ENCODE assay signal across 18 cellular contexts in genomic region chr19:47486900-47487299, GRCh38. TPM values are rescaled to one million over a fixed set of nuclear protein-coding genes. Genes with fewer than 3 reads are reported as not detected.
DNase-seq lines count a peak whose midpoint lies in the region; ATAC-seq and TF ChIP-seq lines count a peak whose summit lies in the region.
"Had no signal": no experiment of that assay in that cellular context is flagged by ENCODE, and none has a peak within 500 bp of the region (broad histone marks: within the 10 kb centered on the region; RNA-seq: fewer than 3 reads in every experiment).

No MANE protein-coding gene starts in this region.

- H3K9me3 Mint-ChIP-seq in natural killer cell = no peaks in the 10 kb centered on the region
- H3K9me3 Mint-ChIP-seq: memory B cell had no signal

- H3K36me3 ChIP-seq in WERI-Rb-1 = peaks cover 60% of the 10 kb centered on the region

- H3K4me1 Mint-ChIP-seq in natural killer cell = peaks cover 23 to 41% of the 10 kb centered on the region in 2 donors

- H3K27ac ChIP-seq in HL-60 (replicated peaks) (peak overlapping the region; percentile 60), WERI-Rb-1 (peak overlapping the region; percentile 86)
- H3K27ac ChIP-seq: testis had no signal

- intact Hi-C loops in natural killer cell (cut with micrococcal nuclease) = no loop called here

- H3K27me3 Mint-ChIP-seq in natural killer cell (ENCODE audit: low read depth in 2 of 2) = no peaks in the 10 kb centered on the region
- H3K27me3 Mint-ChIP-seq: memory B cell had no signal

- no peaks in the 10 kb centered on the region for H3K9me3 ChIP-seq in WERI-Rb-1 (ENCODE audit: severe bottlenecking)
- H3K9me3 ChIP-seq: Caco-2, testis had no signal

- H3K27ac Mint-ChIP-seq in natural killer cell = peak overlapping the region; percentile 48 to 70

- H3K4me3 ChIP-seq in HL-60 (replicated peaks; ENCODE audit: insufficient read depth, low read length) (no peak overlapping the region), WERI-Rb-1 (ENCODE audit: low read depth, low read length) (no peak overlapping the region)
- H3K4me3 ChIP-seq: dorsolateral prefrontal cortex, testis had no signal

- peak; percentile 36 for DNase-seq in DMS 273 (lab: John Stamatoyannopoulos, UW; ENCODE audit: unreplicated experiment)
- no peak for DNase-seq in DMS 273 treated with DMSO at 0.1 percent for 48 hours (lab: John Stamatoyannopoulos, UW)
- peak in 1 of 2 experiments; percentile 55 for DNase-seq in HL-60 (ENCODE audit: low read depth in 1 of 2, low spot score in 1 of 2)
- peak; percentile 54 for DNase-seq in WERI-Rb-1
- DNase-seq in natural killer cell = no peak
- no peak for DNase-seq in iPS-NIHi11 (ENCODE audit: low spot score)
- DNase-seq: activated CD8-positive, alpha-beta memory T cell treated with anti-CD3 and anti-CD28 coated beads, Interleukin-2, amount 50 U/mL, for 4 hours; aorta; Caco-2; dorsolateral prefrontal cortex; NCI-H510A treated with DMSO at 0.1 percent for 48 hours; testis had no signal

- H3K4me3 Mint-ChIP-seq in natural killer cell = peak overlapping the region; percentile 40
- H3K4me3 Mint-ChIP-seq: memory B cell had no signal

- TF ChIP-seq CTCF in HL-60 (IDR thresholded peaks at IDR 0.05; ENCODE audit: insufficient read depth, low read length) = no peak
- no peak for TF ChIP-seq CTCF in WERI-Rb-1 (IDR thresholded peaks at IDR 0.05; ENCODE audit: low read depth, low read length)
- TF ChIP-seq CTCF in natural killer cell (IDR thresholded peaks at IDR 0.05) = no peak

- H3K36me3 Mint-ChIP-seq in natural killer cell = no peaks in the 10 kb centered on the region

- no peaks in the 10 kb centered on the region for H3K27me3 ChIP-seq in HL-60 (ENCODE audit: insufficient read depth, poor library complexity, severe bottlenecking)
- H3K27me3 ChIP-seq in WERI-Rb-1 (ENCODE audit: insufficient read depth, low read depth, severe bottlenecking) = no peaks in the 10 kb centered on the region
- H3K27me3 ChIP-seq: dorsolateral prefrontal cortex, testis had no signal

- ATAC-seq in natural killer cell (no peak), GM18498 (IDR thresholded peaks at IDR 0.05; ENCODE audit: unreplicated experiment) (no peak), HG03139 (IDR thresholded peaks at IDR 0.05; ENCODE audit: unreplicated experiment) (no peak)

RNA-seq across cellular contexts. Expression of gene KPTN, which starts 2.9 kb away (rescaled TPM):
- 1 to 10 TPM; 3.0 to 4.2 (median 3.6) TPM for total RNA-seq in natural killer cell

RNA-seq across cellular contexts. Expression of gene SLC8A2, which starts 15.2 kb away (rescaled TPM):
- under 1 TPM in 1 of 3 donors, not detected in 2; 0.20 TPM for total RNA-seq in natural killer cell
- total RNA-seq: A172, HT1080, osteocyte had no signal

RNA-seq across cellular contexts. Expression of gene NAPA, which starts 28.0 kb away (rescaled TPM):
- 100 to 1,000 TPM; 192 to 215 (median 192) TPM for total RNA-seq in natural killer cell

Comparison
In these comparisons a context has a peak if more than half of its experiments do, and no peak if none do; other contexts are left out.
1. DNase-seq: peak in DMS 273 (single experiment) and WERI-Rb-1 (single experiment); none in DMS 273 treated with DMSO at 0.1 percent for 48 hours (single experiment), natural killer cell (single experiment) and iPS-NIHi11 (single experiment).